Comparison of ENCODE assay signal across 9 cellular contexts in the genomic region with DNA sequence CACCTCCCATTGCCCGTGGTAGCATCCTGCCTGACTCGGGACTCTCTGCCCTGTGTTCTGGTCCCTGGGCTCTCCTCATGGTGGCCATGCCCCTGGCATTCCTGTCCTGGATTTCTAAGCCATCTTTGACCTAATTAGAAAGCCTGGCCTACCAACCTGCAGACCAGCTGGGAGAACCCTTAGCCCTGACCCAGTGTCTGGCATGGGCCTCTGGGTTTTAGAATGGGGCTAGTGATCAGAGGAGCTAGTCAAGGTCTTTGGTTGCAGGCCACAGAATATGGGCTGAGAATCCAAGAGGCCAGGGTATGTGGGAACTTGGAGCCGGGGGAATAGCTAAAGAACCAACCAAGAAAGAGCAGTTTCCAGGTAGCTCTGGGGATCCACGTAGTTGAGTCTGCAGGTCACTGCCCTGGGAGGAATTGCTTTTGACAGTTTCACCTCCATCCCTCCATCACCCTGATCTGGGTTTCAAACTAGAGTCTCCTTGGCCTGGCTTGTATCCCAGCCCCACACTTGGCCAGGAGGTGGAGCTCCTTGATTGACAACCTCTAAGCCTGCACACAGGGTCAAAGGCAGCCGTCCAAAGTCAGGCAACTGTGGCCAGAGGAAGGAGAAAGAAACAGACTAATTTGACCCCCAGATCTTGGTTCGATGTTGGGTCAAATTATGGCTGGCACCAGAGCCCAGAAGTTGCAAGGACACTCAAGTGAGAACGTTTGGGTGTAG. TPM values are rescaled to one million over a fixed set of nuclear protein-coding genes. Genes with fewer than 3 reads are reported as not detected.
DNase-seq lines count a peak whose midpoint lies in the region; ATAC-seq and TF ChIP-seq lines count a peak whose summit lies in the region.
"Had no signal": no experiment of that assay in that cellular context is flagged by ENCODE, and none has a peak within 500 bp of the region (broad histone marks: within the 10 kb centered on the region; RNA-seq: fewer than 3 reads in every experiment).

No MANE protein-coding gene starts in this region.

- no peaks in the 10 kb centered on the region for H3K36me3 ChIP-seq in Caco-2 (ENCODE audit: control insufficient read depth, insufficient read depth, low read length)
- H3K36me3 ChIP-seq in liver (ENCODE audit: control insufficient read depth in 4 of 4, insufficient read depth in 3 of 4, low read depth in 1 of 4, low read length in 3 of 4), result no peaks in the 10 kb centered on the region

- WGBS in liver, result 48% methylated on average over 7 of the region's 7 CpGs

- H3K27ac ChIP-seq in caudate nucleus (ENCODE audit: low read depth, low read length) (peak overlapping the region; percentile 48), liver (ENCODE audit: low read depth in 1 of 2, low read length in 2 of 2) (no peak overlapping the region)

- H3K9me3 Mint-ChIP-seq in Caco-2 (ENCODE audit: unreplicated experiment), result no peaks in the 10 kb centered on the region

- H3K27me3 Mint-ChIP-seq in Caco-2 (ENCODE audit: insufficient read depth, unreplicated experiment), result no peaks in the 10 kb centered on the region

- H3K36me3 Mint-ChIP-seq in Caco-2 (ENCODE audit: insufficient read depth, unreplicated experiment), result no peaks in the 10 kb centered on the region

- no peak overlapping the region for H3K9ac ChIP-seq in liver (ENCODE audit: low read depth in 1 of 2, low read length in 2 of 2)

- H3K4me3 ChIP-seq in Caco-2 (ENCODE audit: low read depth, low read length) (no peak overlapping the region), liver (ENCODE audit: low read depth in 1 of 3, low read length in 3 of 3) (no peak overlapping the region)

- POLR2A ChIA-PET in Caco-2 (lab: Charles Lee), result no interaction called here

- peak; percentile 80 to 86 for TF ChIP-seq RAD21 in liver (IDR thresholded peaks at IDR 0.05)

- no peak for ATAC-seq in HG02973 (IDR thresholded peaks at IDR 0.05; ENCODE audit: unreplicated experiment)

- intact Hi-C loops in Caco-2 (cut with micrococcal nuclease; ENCODE audit: unreplicated experiment), result loop anchor here (1.0 kb wide), 2 partner anchors 94 to 286 kb away; no protein-coding TSS in a partner anchor

- DNase-seq in Caco-2, result peak; percentile 63
- peak; percentile 67 for DNase-seq in HT-29 (ENCODE audit: low spot score)
- DNase-seq in UCSD-AML1 (lab: John Stamatoyannopoulos, UW; ENCODE audit: unreplicated experiment), result peak; percentile 72
- DNase-seq in caudate nucleus (lab: John Stamatoyannopoulos, UW), result peak in 48 of 61 donors; percentile 7 to 70 (median 50)
- DNase-seq in stimulated activated CD8-positive, alpha-beta memory T cell treated with anti-CD3 and anti-CD28 coated beads, Interleukin-2, amount 100 ng/mL, for 1 hour (ENCODE audit: low read depth in 2 of 2), result peak; percentile 24 to 28
- no peak for DNase-seq in NCI-H2227 (lab: John Stamatoyannopoulos, UW; ENCODE audit: unreplicated experiment)

- H3K27me3 ChIP-seq in Caco-2 (replicated peaks; ENCODE audit: control insufficient read depth, insufficient read depth, low read length) (no peaks in the 10 kb centered on the region), liver (ENCODE audit: control insufficient read depth in 4 of 4, insufficient read depth in 4 of 4, low read length in 3 of 4) (no peaks in the 10 kb centered on the region)

- no peak overlapping the region for H3K4me3 Mint-ChIP-seq in Caco-2 (ENCODE audit: unreplicated experiment)

- TF ChIP-seq CTCF in Caco-2 (IDR thresholded peaks at IDR 0.05; ENCODE audit: insufficient read depth in 1 of 2, low read depth in 1 of 2, low read length in 1 of 2, severe bottlenecking in 1 of 2, unreplicated experiment in 1 of 2) (peak; percentile 43 to 72), liver (IDR thresholded peaks at IDR 0.05; ENCODE audit: low read depth, low read length, missing input control) (peak; percentile 40)

- H3K27ac Mint-ChIP-seq in Caco-2 (ENCODE audit: unreplicated experiment), result no peak overlapping the region

- CTCF ChIA-PET in Caco-2 (lab: Charles Lee), result interaction anchor here (0.8 to 1.4 kb wide), 4 partner anchors 28 to 217 kb away, joined by 3 to 7 read pairs (median 4); no protein-coding TSS in a partner anchor

- BruUV-seq in Caco-2 (replicated peaks; lab: Mats Ljungman, UMichigan), result no TSS peak

- no peaks in the 10 kb centered on the region for H3K9me3 ChIP-seq in Caco-2
- H3K9me3 ChIP-seq in liver (ENCODE audit: control insufficient read depth in 4 of 4, low read length in 3 of 4), result no peaks in the 10 kb centered on the region

- H3K4me1 ChIP-seq in Caco-2 (no peaks in the 10 kb centered on the region), liver (ENCODE audit: control insufficient read depth in 4 of 4, insufficient read depth in 4 of 4, low read length in 3 of 4) (no peaks in the 10 kb centered on the region)

- no peaks in the 10 kb centered on the region for H3K4me1 Mint-ChIP-seq in Caco-2 (ENCODE audit: low read depth, unreplicated experiment)

TF ChIP-seq in liver, 16 proteins besides CTCF, POLR2A, EP300 and RAD21:
- TF ChIP-seq JUND (IDR thresholded peaks at IDR 0.05) (no peak), HNF4A (conservative IDR thresholded peaks at IDR 0.05) (peak in 1 of 2 donors; percentile 27), NR2F2 (IDR thresholded peaks at IDR 0.05) (peak; percentile 22), RXRA (IDR thresholded peaks at IDR 0.05) (peak in 1 of 2 donors; percentile 24), YY1 (IDR thresholded peaks at IDR 0.05) (no peak)
- TF ChIP-seq, protein P1, sequence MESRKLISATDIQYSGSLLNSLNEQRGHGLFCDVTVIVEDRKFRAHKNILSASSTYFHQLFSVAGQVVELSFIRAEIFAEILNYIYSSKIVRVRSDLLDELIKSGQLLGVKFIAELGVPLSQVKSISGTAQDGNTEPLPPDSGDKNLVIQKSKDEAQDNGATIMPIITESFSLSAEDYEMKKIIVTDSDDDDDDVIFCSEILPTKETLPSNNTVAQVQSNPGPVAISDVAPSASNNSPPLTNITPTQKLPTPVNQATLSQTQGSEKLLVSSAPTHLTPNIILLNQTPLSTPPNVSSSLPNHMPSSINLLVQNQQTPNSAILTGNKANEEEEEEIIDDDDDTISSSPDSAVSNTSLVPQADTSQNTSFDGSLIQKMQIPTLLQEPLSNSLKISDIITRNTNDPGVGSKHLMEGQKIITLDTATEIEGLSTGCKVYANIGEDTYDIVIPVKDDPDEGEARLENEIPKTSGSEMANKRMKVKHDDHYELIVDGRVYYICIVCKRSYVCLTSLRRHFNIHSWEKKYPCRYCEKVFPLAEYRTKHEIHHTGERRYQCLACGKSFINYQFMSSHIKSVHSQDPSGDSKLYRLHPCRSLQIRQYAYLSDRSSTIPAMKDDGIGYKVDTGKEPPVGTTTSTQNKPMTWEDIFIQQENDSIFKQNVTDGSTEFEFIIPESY (IDR thresholded peaks at IDR 0.05), result no peak
- TF ChIP-seq, protein P2, sequence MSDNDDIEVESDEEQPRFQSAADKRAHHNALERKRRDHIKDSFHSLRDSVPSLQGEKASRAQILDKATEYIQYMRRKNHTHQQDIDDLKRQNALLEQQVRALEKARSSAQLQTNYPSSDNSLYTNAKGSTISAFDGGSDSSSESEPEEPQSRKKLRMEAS (IDR thresholded peaks at IDR 0.05), result no peak
- TF ChIP-seq, protein P3, sequence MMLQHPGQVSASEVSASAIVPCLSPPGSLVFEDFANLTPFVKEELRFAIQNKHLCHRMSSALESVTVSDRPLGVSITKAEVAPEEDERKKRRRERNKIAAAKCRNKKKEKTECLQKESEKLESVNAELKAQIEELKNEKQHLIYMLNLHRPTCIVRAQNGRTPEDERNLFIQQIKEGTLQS (IDR thresholded peaks at IDR 0.05), result no peak

RNA-seq across cellular contexts. Expression of a gene that starts 54.7 kb away (rescaled TPM):
- not detected in 2 replicates for total RNA-seq in Caco-2 (2022)
- 2.6 and 5.7 TPM in 2 replicates for total RNA-seq in HT-29 (2014; rRNA removed; shearing (Covaris generic))
- total RNA-seq in liver, result 1 to 10 TPM; 7.1 to 9.7 TPM
- polyA plus RNA-seq in liver, result 1 to 10 TPM; 1.6 to 3.5 TPM
- total RNA-seq: HT1080 had no signal
